ENCODE assay signal across 11 cellular contexts in the genomic region with DNA sequence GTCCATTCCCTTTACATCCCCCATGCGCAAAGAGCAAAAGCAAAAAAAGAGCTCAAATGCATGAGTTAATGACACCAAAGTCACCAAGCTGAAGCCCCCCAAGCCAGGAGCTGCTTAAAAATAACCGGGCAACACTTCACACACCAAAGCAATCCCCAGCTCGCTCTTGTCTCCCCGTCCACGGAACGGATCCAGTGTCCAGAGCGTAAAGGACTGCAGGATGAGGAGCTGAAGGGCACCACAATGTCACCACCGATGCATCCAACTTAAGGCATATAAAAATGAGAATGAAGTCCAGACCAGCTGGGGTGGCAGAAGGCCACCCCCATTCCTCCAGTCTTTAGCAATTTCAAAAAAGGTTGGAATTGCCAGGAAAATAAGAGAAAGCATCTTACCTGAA. TPM values are rescaled to one million over a fixed set of nuclear protein-coding genes. Genes with fewer than 3 reads are reported as not detected.
A peak's percentile ranks its signal among the peaks of the same experiment; 100 is the strongest.
DNase-seq lines count a peak whose midpoint lies in the region; ATAC-seq and TF ChIP-seq lines count a peak whose summit lies in the region.
"Had no signal": no experiment of that assay in that cellular context is flagged by ENCODE, and none has a peak within 500 bp of the region (broad histone marks: within the 10 kb centered on the region; RNA-seq: fewer than 3 reads in every experiment).

No MANE protein-coding gene starts in this region.

- H3K4me3 ChIP-seq in muscle layer of duodenum (ENCODE audit: low read depth in 1 of 2, low read length in 2 of 2): no peak overlapping the region
- peak overlapping the region; percentile 83 for H3K4me3 ChIP-seq in upper lobe of right lung

- H3K36me3 ChIP-seq in muscle layer of duodenum (ENCODE audit: control insufficient read depth in 1 of 2, insufficient read depth in 2 of 2, low read length in 2 of 2): peaks cover 6 to 8% of the 10 kb centered on the region in 2 donors
- H3K36me3 ChIP-seq in upper lobe of right lung: peaks cover 20% of the 10 kb centered on the region

- peak overlapping the region; percentile 87 for H3K4me3 Mint-ChIP-seq in activated naive CD8-positive, alpha-beta T cell
- no peak overlapping the region for H3K4me3 Mint-ChIP-seq in activated naive CD8-positive, alpha-beta T cell treated with anti-CD3 and anti-CD28 coated beads, Interleukin-2, amount 50 U/mL, for 24 hours

- peaks cover 11% of the 10 kb centered on the region for H3K36me3 Mint-ChIP-seq in activated naive CD8-positive, alpha-beta T cell
- peaks cover 52% of the 10 kb centered on the region for H3K36me3 Mint-ChIP-seq in activated naive CD8-positive, alpha-beta T cell treated with anti-CD3 and anti-CD28 coated beads, Interleukin-2, amount 50 U/mL, for 24 hours (ENCODE audit: low read depth)

- H3K4me1 ChIP-seq in muscle layer of duodenum (ENCODE audit: control insufficient read depth in 1 of 2, insufficient read depth in 2 of 2, low read length in 2 of 2) (peaks cover 45 to 88% of the 10 kb centered on the region in 2 donors), upper lobe of right lung (peaks cover 96% of the 10 kb centered on the region)

- H3K27ac ChIP-seq in muscle layer of duodenum (ENCODE audit: low read length): peak overlapping the region; percentile 76
- peak overlapping the region; percentile 45 for H3K27ac ChIP-seq in upper lobe of right lung

- H3K27me3 Mint-ChIP-seq in activated naive CD8-positive, alpha-beta T cell: no peaks in the 10 kb centered on the region
- no peaks in the 10 kb centered on the region for H3K27me3 Mint-ChIP-seq in activated naive CD8-positive, alpha-beta T cell treated with anti-CD3 and anti-CD28 coated beads, Interleukin-2, amount 50 U/mL, for 24 hours

- TF ChIP-seq CTCF in upper lobe of right lung (IDR thresholded peaks at IDR 0.05): no peak

- H3K27me3 ChIP-seq in muscle layer of duodenum (ENCODE audit: low read depth, low read length) (no peaks in the 10 kb centered on the region), upper lobe of right lung (no peaks in the 10 kb centered on the region)
- H3K27me3 ChIP-seq: neutrophil had no signal

- intact Hi-C loops in upper lobe of right lung (cut with DNase I): loop anchor here (10.0 kb wide), 1 partner anchor 267 kb away; no protein-coding TSS in a partner anchor

- H3K4me1 Mint-ChIP-seq in activated naive CD8-positive, alpha-beta T cell (ENCODE audit: low read depth): peaks cover 94% of the 10 kb centered on the region
- peaks cover 97% of the 10 kb centered on the region for H3K4me1 Mint-ChIP-seq in activated naive CD8-positive, alpha-beta T cell treated with anti-CD3 and anti-CD28 coated beads, Interleukin-2, amount 50 U/mL, for 24 hours

- no peaks in the 10 kb centered on the region for H3K9me3 Mint-ChIP-seq in activated naive CD8-positive, alpha-beta T cell (ENCODE audit: low read depth)
- H3K9me3 Mint-ChIP-seq in activated naive CD8-positive, alpha-beta T cell treated with anti-CD3 and anti-CD28 coated beads, Interleukin-2, amount 50 U/mL, for 24 hours: no peaks in the 10 kb centered on the region

- DNase-seq in activated naive CD8-positive, alpha-beta T cell treated with anti-CD3 and anti-CD28 coated beads, Interleukin-2, amount 50 U/mL, for 24 hours: no peak
- DNase-seq in cerebellar cortex (ENCODE audit: low spot score): peak; percentile 46
- DNase-seq in upper lobe of right lung: peak; percentile 46
- no peak for DNase-seq in nucleus accumbens (lab: John Stamatoyannopoulos, UW)
- DNase-seq in NCI-H774 (lab: John Stamatoyannopoulos, UW): no peak
- DNase-seq: activated gamma-delta T cell, NCI-H1092 treated with DMSO at 0.1 percent for 48 hours had no signal

- no peak overlapping the region for H3K27ac Mint-ChIP-seq in activated naive CD8-positive, alpha-beta T cell
- H3K27ac Mint-ChIP-seq in activated naive CD8-positive, alpha-beta T cell treated with anti-CD3 and anti-CD28 coated beads, Interleukin-2, amount 50 U/mL, for 24 hours: no peak overlapping the region

- ATAC-seq in activated naive CD8-positive, alpha-beta T cell treated with anti-CD3 and anti-CD28 coated beads, Interleukin-2, amount 50 U/mL, for 24 hours: no peak
- ATAC-seq in upper lobe of right lung: no peak
- ATAC-seq in HG02973 (IDR thresholded peaks at IDR 0.05; ENCODE audit: unreplicated experiment): no peak

- no peaks in the 10 kb centered on the region for H3K9me3 ChIP-seq in muscle layer of duodenum (ENCODE audit: control insufficient read depth in 1 of 2, low read length in 2 of 2)
- H3K9me3 ChIP-seq in upper lobe of right lung: no peaks in the 10 kb centered on the region
- H3K9me3 ChIP-seq: neutrophil had no signal

RNA-seq across cellular contexts. Expression of gene SMAD7, which starts 8.7 kb away (rescaled TPM):
- 68.9 TPM for total RNA-seq in upper lobe of right lung

Comparison
In these comparisons a context has a peak if more than half of its experiments do, and no peak if none do; other contexts are left out.
1. DNase-seq: peak in cerebellar cortex (single experiment) and upper lobe of right lung (single experiment); none in activated naive CD8-positive, alpha-beta T cell treated with anti-CD3 and anti-CD28 coated beads, Interleukin-2, amount 50 U/mL, for 24 hours (single experiment), nucleus accumbens (0 of 56) and NCI-H774 (single experiment).